8 cellular contexts compared by ENCODE assay signal in genomic region chr6:167706313-167707109, GRCh38.
A peak's percentile ranks its signal among the peaks of the same experiment; 100 is the strongest.
DNase-seq lines count a peak whose midpoint lies in the region; ATAC-seq and TF ChIP-seq lines count a peak whose summit lies in the region.

No MANE protein-coding gene starts in this region.

- H3K9me3 ChIP-seq in stomach, result no peaks in the 10 kb centered on the region
- peaks cover 7% of the 10 kb centered on the region for H3K9me3 ChIP-seq in trophoblast cell (ENCODE audit: insufficient read depth, low read depth, low read length)

- H3K9ac ChIP-seq in trophoblast cell (ENCODE audit: low read length), result no peak overlapping the region

- peaks cover 0 to 29% (median 0%) of the 10 kb centered on the region in 3 donors for H3K27me3 ChIP-seq in stomach
- no peaks in the 10 kb centered on the region for H3K27me3 ChIP-seq in trophoblast cell (ENCODE audit: insufficient read depth, low read length)

- H3K27ac Mint-ChIP-seq in activated T-cell treated with anti-CD3 and anti-CD28 coated beads, Interleukin-2, amount 50 U/mL, for 24 hours, result peak overlapping the region; percentile 85

- H2BK12ac ChIP-seq in trophoblast cell (ENCODE audit: low read length), result no peak overlapping the region

- no peaks in the 10 kb centered on the region for H3K36me3 Mint-ChIP-seq in activated T-cell treated with anti-CD3 and anti-CD28 coated beads, Interleukin-2, amount 50 U/mL, for 24 hours (ENCODE audit: low read depth)

- H3K4me3 ChIP-seq in stomach, result no peak overlapping the region
- H3K4me3 ChIP-seq in trophoblast cell (ENCODE audit: low read depth, low read length), result no peak overlapping the region

- no peaks in the 10 kb centered on the region for H3K9me3 Mint-ChIP-seq in activated T-cell treated with anti-CD3 and anti-CD28 coated beads, Interleukin-2, amount 50 U/mL, for 24 hours

- peak; percentile 52 for DNase-seq in GF-D8 (lab: John Stamatoyannopoulos, UW)
- peak; percentile 12 for DNase-seq in NAMALWA (ENCODE audit: low spot score)
- peak; percentile 70 for DNase-seq in activated T-cell treated with anti-CD3 and anti-CD28 coated beads, Interleukin-2, amount 50 U/mL, for 24 hours
- peak; percentile 68 for DNase-seq in stimulated activated CD4-positive, alpha-beta T cell treated with anti-CD3 and anti-CD28 coated beads, Interleukin-2, amount 100 ng/mL, for 4 hours (ENCODE audit: low read depth)
- no peak for DNase-seq in stomach
- no peak for DNase-seq in trophoblast cell
- no peak for DNase-seq in iPS-NIHi11 (ENCODE audit: low spot score)

- H3K79me1 ChIP-seq in trophoblast cell (ENCODE audit: low read length), result no peaks in the 10 kb centered on the region

- no peak for TF ChIP-seq EP300 in stomach (IDR thresholded peaks at IDR 0.05)

- H2BK120ac ChIP-seq in trophoblast cell (ENCODE audit: insufficient read depth, low read length, poor library complexity), result no peak overlapping the region

- H2AFZ ChIP-seq in trophoblast cell (ENCODE audit: insufficient read depth, low read length, poor library complexity), result no peak overlapping the region

- no peak overlapping the region for H4K91ac ChIP-seq in trophoblast cell (ENCODE audit: low read depth, low read length)

- H3K27ac ChIP-seq in stomach (no peak overlapping the region), trophoblast cell (ENCODE audit: low read depth, low read length) (no peak overlapping the region)

- H2BK5ac ChIP-seq in trophoblast cell (ENCODE audit: low read depth, low read length, poor library complexity), result no peak overlapping the region

- no peak for TF ChIP-seq POLR2A in stomach (IDR thresholded peaks at IDR 0.05)

- H3K4me1 Mint-ChIP-seq in activated T-cell treated with anti-CD3 and anti-CD28 coated beads, Interleukin-2, amount 50 U/mL, for 24 hours (ENCODE audit: low read depth), result peaks cover 22% of the 10 kb centered on the region

- H3K4me2 ChIP-seq in trophoblast cell (ENCODE audit: low read length), result no peak overlapping the region

- no peak overlapping the region for H4K12ac ChIP-seq in trophoblast cell (ENCODE audit: low read depth, low read length)

- no peak overlapping the region for H3K14ac ChIP-seq in trophoblast cell (ENCODE audit: low read length)

- 69 to 81% (median 73%) methylated on average over 28 of the region's 28 CpGs for whole genome bisulfite sequencing in stomach, 5 donors
- no CpG with 5 or more reads among the region's 28 CpGs for WGBS in trophoblast cell (ENCODE audit: extremely low coverage, insufficient coverage, insufficient read length)

- H3K4me3 Mint-ChIP-seq in activated T-cell treated with anti-CD3 and anti-CD28 coated beads, Interleukin-2, amount 50 U/mL, for 24 hours, result peak overlapping the region; percentile 32

- H3K36me3 ChIP-seq in stomach (no peaks in the 10 kb centered on the region), trophoblast cell (ENCODE audit: control insufficient read depth in 1 of 2, insufficient read depth in 2 of 2, low read length in 2 of 2) (no peaks in the 10 kb centered on the region)

- H3K4ac ChIP-seq in trophoblast cell (ENCODE audit: low read depth, low read length), result no peak overlapping the region

- no peak overlapping the region for H3K23ac ChIP-seq in trophoblast cell (ENCODE audit: low read length)

- TF ChIP-seq CTCF in stomach (IDR thresholded peaks at IDR 0.05), result no peak

- peak; percentile 95 for ATAC-seq in GM21825 (IDR thresholded peaks at IDR 0.05; ENCODE audit: unreplicated experiment)

- intact Hi-C loops in stomach (cut with DNase I; ENCODE audit: low total_unique reads), result no loop called here

- no peaks in the 10 kb centered on the region for H3K79me2 ChIP-seq in trophoblast cell (ENCODE audit: control insufficient read depth, insufficient read depth, low read length, poor library complexity)

- H3K4me1 ChIP-seq in stomach (no peaks in the 10 kb centered on the region), trophoblast cell (ENCODE audit: control insufficient read depth in 1 of 2, insufficient read depth in 2 of 2, low read length in 2 of 2) (peaks cover 3% of the 10 kb centered on the region in 2 experiments)

- no peak overlapping the region for H3K18ac ChIP-seq in trophoblast cell (ENCODE audit: low read length)

- H3K27me3 Mint-ChIP-seq in activated T-cell treated with anti-CD3 and anti-CD28 coated beads, Interleukin-2, amount 50 U/mL, for 24 hours, result peaks cover 81% of the 10 kb centered on the region

- no peak overlapping the region for H4K8ac ChIP-seq in trophoblast cell (ENCODE audit: low read depth, low read length)

- H2AK5ac ChIP-seq in trophoblast cell (ENCODE audit: low read length), result no peak overlapping the region

Comparison
In these comparisons a context has a peak if more than half of its experiments do, and no peak if none do; other contexts are left out.
1. DNase-seq: peak in GF-D8 (single experiment), NAMALWA (single experiment), activated T-cell treated with anti-CD3 and anti-CD28 coated beads, Interleukin-2, amount 50 U/mL, for 24 hours (single experiment) and stimulated activated CD4-positive, alpha-beta T cell treated with anti-CD3 and anti-CD28 coated beads, Interleukin-2, amount 100 ng/mL, for 4 hours (single experiment); none in stomach (single experiment), trophoblast cell (0 of 2) and iPS-NIHi11 (single experiment).